ENCODE assay signal across 9 cellular contexts in genomic region chr12:8034802-8035201, GRCh38. TPM values are rescaled to one million over a fixed set of nuclear protein-coding genes. Genes with fewer than 3 reads are reported as not detected.
DNase-seq lines count a peak whose midpoint lies in the region; ATAC-seq and TF ChIP-seq lines count a peak whose summit lies in the region.
"Had no signal": no experiment of that assay in that cellular context is flagged by ENCODE, and none has a peak within 500 bp of the region (broad histone marks: within the 10 kb centered on the region; RNA-seq: fewer than 3 reads in every experiment).

No MANE protein-coding gene starts in this region.

- peaks cover 39% of the 10 kb centered on the region for H3K4me1 Mint-ChIP-seq in Caco-2 (ENCODE audit: low read depth, unreplicated experiment)

- H3K27me3 ChIP-seq in Caco-2 (replicated peaks; ENCODE audit: control insufficient read depth, insufficient read depth, low read length) (no peaks in the 10 kb centered on the region), prostate gland (replicated peaks; ENCODE audit: insufficient read depth) (no peaks in the 10 kb centered on the region)
- H3K27me3 ChIP-seq: brain microvascular endothelial cell had no signal

- no peak for TF ChIP-seq POLR2A in prostate gland (IDR thresholded peaks at IDR 0.05)

- H3K4me3 ChIP-seq in Caco-2 (ENCODE audit: low read depth, low read length), result no peak overlapping the region
- peak overlapping the region; percentile 87 for H3K4me3 ChIP-seq in OCI-LY7 (ENCODE audit: low read depth, low read length, poor library complexity, severe bottlenecking)
- H3K4me3 ChIP-seq in epithelial cell of proximal tubule (ENCODE audit: low read depth, low read length), result peak overlapping the region; percentile 93
- peak overlapping the region in 1 of 2 donors; percentile 95 for H3K4me3 ChIP-seq in prostate gland

- no peaks in the 10 kb centered on the region for H3K9me3 Mint-ChIP-seq in Caco-2 (ENCODE audit: unreplicated experiment)

- no TSS peak for BruUV-seq in Caco-2 (replicated peaks; lab: Mats Ljungman, UMichigan)
- BruUV-seq in OCI-LY7 (replicated peaks; lab: Mats Ljungman, UMichigan), result no TSS peak

- H3K36me3 ChIP-seq in Caco-2 (ENCODE audit: control insufficient read depth, insufficient read depth, low read length) (no peaks in the 10 kb centered on the region), OCI-LY7 (ENCODE audit: insufficient read depth, low read length) (no peaks in the 10 kb centered on the region), prostate gland (no peaks in the 10 kb centered on the region)
- H3K36me3 ChIP-seq: brain microvascular endothelial cell had no signal

- no peaks in the 10 kb centered on the region for H3K36me3 Mint-ChIP-seq in Caco-2 (ENCODE audit: insufficient read depth, unreplicated experiment)

- peak overlapping the region; percentile 93 for H3K4me2 ChIP-seq in OCI-LY7 (ENCODE audit: low read length)

- no peaks in the 10 kb centered on the region for H3K9me3 ChIP-seq in Caco-2
- H3K9me3 ChIP-seq in OCI-LY7 (ENCODE audit: low read length), result no peaks in the 10 kb centered on the region
- H3K9me3 ChIP-seq in prostate gland, result no peaks in the 10 kb centered on the region

- H2AFZ ChIP-seq in OCI-LY7 (ENCODE audit: low read length), result no peak overlapping the region

- TF ChIP-seq CTCF in Caco-2 (IDR thresholded peaks at IDR 0.05; ENCODE audit: insufficient read depth in 1 of 2, low read depth in 1 of 2, low read length in 1 of 2, severe bottlenecking in 1 of 2, unreplicated experiment in 1 of 2), result no peak
- TF ChIP-seq CTCF in OCI-LY7 (conservative IDR thresholded peaks at IDR 0.05; ENCODE audit: low read length), result no peak
- no peak for TF ChIP-seq CTCF in epithelial cell of proximal tubule (conservative IDR thresholded peaks at IDR 0.05; ENCODE audit: low read depth, low read length)
- no peak for TF ChIP-seq CTCF in prostate gland (IDR thresholded peaks at IDR 0.05)

- H3K27ac Mint-ChIP-seq in Caco-2 (ENCODE audit: unreplicated experiment), result no peak overlapping the region

- H3K9me2 ChIP-seq in OCI-LY7 (ENCODE audit: insufficient read depth, low read length), result no peaks in the 10 kb centered on the region

- no peak for DNase-seq in Caco-2
- DNase-seq in OCI-LY7 (ENCODE audit: low spot score), result no peak
- DNase-seq in epithelial cell of proximal tubule (ENCODE audit: low read depth), result no peak
- no peak for DNase-seq in prostate gland (ENCODE audit: low spot score)
- DNase-seq in central memory CD4-positive, alpha-beta T cell, result no peak
- DNase-seq in H4 (ENCODE audit: low spot score), result no peak
- DNase-seq in left colon, result no peak
- no peak for DNase-seq in NK-92 treated with Interleukin-12 subunit alpha and Interleukin-12 subunit beta, amount 100 ng/mL, for 24 hours (lab: John Stamatoyannopoulos, UW)
- DNase-seq: brain microvascular endothelial cell had no signal

- no peaks in the 10 kb centered on the region for H3K79me2 ChIP-seq in OCI-LY7 (ENCODE audit: insufficient read depth, low read depth, low read length)

- intact Hi-C loops in Caco-2 (cut with micrococcal nuclease; ENCODE audit: unreplicated experiment), result no loop called here
- intact Hi-C loops in OCI-LY7 (cut with micrococcal nuclease; ENCODE audit: unreplicated experiment), result loop anchor here (10.0 kb wide), 1 partner anchor 390 kb away; no protein-coding TSS in a partner anchor
- intact Hi-C loops in prostate gland (cut with DNase I), result loop anchor here (5.0 kb wide), 1 partner anchor 207 kb away; no protein-coding TSS in a partner anchor
- intact Hi-C loops in left colon (cut with DNase I, micrococcal nuclease), result loop anchor here in 1 of 2 donors (10.0 kb wide), 1 partner anchor 210 kb away; no protein-coding TSS in a partner anchor

- H3K27ac ChIP-seq in OCI-LY7 (ENCODE audit: low read depth, low read length, poor library complexity, severe bottlenecking) (no peak overlapping the region), prostate gland (peak overlapping the region; percentile 89 to 95)
- H3K27ac ChIP-seq: brain microvascular endothelial cell had no signal

- no peak for ATAC-seq in left colon

- H3K4me1 ChIP-seq in Caco-2, result peaks cover 27% of the 10 kb centered on the region
- peaks cover 53% of the 10 kb centered on the region for H3K4me1 ChIP-seq in OCI-LY7 (ENCODE audit: insufficient read depth, low read length, poor library complexity, severe bottlenecking)
- H3K4me1 ChIP-seq in prostate gland (replicated peaks), result peaks cover 28% of the 10 kb centered on the region

- no peaks in the 10 kb centered on the region for H4K20me1 ChIP-seq in OCI-LY7 (ENCODE audit: insufficient read depth, low read length)

- H3K4me3 Mint-ChIP-seq in Caco-2 (ENCODE audit: unreplicated experiment), result peak overlapping the region; percentile 89

- CTCF ChIA-PET in Caco-2 (lab: Charles Lee) (interaction anchor here (0.6 kb wide), 1 partner anchor 318 kb away, joined by 5 read pairs; no protein-coding TSS in a partner anchor), OCI-LY7 (lab: Charles Lee; ENCODE audit: unreplicated experiment) (interaction anchor here (1.2 kb wide), 1 partner anchor 101 kb away, joined by 4 read pairs; no protein-coding TSS in a partner anchor)

- H3K27me3 Mint-ChIP-seq in Caco-2 (ENCODE audit: insufficient read depth, unreplicated experiment), result no peaks in the 10 kb centered on the region

- POLR2A ChIA-PET in Caco-2 (lab: Charles Lee), result interaction anchor here (0.5 kb wide), 1 partner anchor 98 kb away, joined by 4 read pairs; no protein-coding TSS in a partner anchor
- POLR2A ChIA-PET in OCI-LY7 (lab: Charles Lee), result interaction anchor here (1.1 kb wide), 1 partner anchor 48 kb away, joined by 5 read pairs; the partner anchor contains the start of gene NECAP1

RNA-seq across cellular contexts. Expression of gene FOXJ2, which starts 2.3 kb away (rescaled TPM):
- total RNA-seq in Caco-2 (2022) (18.7 and 19.4 TPM in 2 replicates), OCI-LY7 (2022) (9.3 and 9.9 TPM in 2 replicates), epithelial cell of proximal tubule (9.4 TPM in 2 replicates), prostate gland (10 to 100 TPM; 15.4 to 27.8 TPM), left colon (10 to 100 TPM; 10.7 to 13.3 TPM)
- total RNA-seq in OCI-LY7 (2014; rRNA removed; shearing (Covaris generic)), result 4.1 and 5.7 TPM in 2 replicates
- total RNA-seq in H4 (2014; rRNA removed; shearing (Covaris generic)), result 5.9 and 6.2 TPM in 2 replicates

RNA-seq across cellular contexts. Expression of gene C3AR1, which starts 31.4 kb away (rescaled TPM):
- total RNA-seq in Caco-2 (2022) (not detected in 2 replicates), OCI-LY7 (2022) (not detected in 2 replicates), epithelial cell of proximal tubule (0.22 TPM in 1 of 2 replicates, not detected in the other), prostate gland (1 to 10 TPM; 1.5 to 3.4 TPM), left colon (1 to 10 TPM; 2.1 to 7.4 TPM)
- total RNA-seq in OCI-LY7 (2014; rRNA removed; shearing (Covaris generic)), result not detected in 2 replicates
- 0.95 and 1.8 TPM in 2 replicates for total RNA-seq in H4 (2014; rRNA removed; shearing (Covaris generic))

RNA-seq across cellular contexts. Expression of gene NECAP1, which starts 47.3 kb away (rescaled TPM):
- total RNA-seq in Caco-2 (2022), result 49.1 and 50.1 TPM in 2 replicates
- total RNA-seq in OCI-LY7 (2014; rRNA removed; shearing (Covaris generic)), result 34.7 and 35.6 TPM in 2 replicates
- 27.1 and 29.0 TPM in 2 replicates for total RNA-seq in OCI-LY7 (2022)
- total RNA-seq in epithelial cell of proximal tubule, result 14.1 and 35.5 TPM in 2 replicates
- 10 to 100 TPM; 52.0 to 60.2 TPM for total RNA-seq in prostate gland
- total RNA-seq in H4 (2014; rRNA removed; shearing (Covaris generic)), result 34.7 and 50.5 TPM in 2 replicates
- 10 to 100 TPM; 41.1 to 43.8 TPM for total RNA-seq in left colon
